ENCODE assay signal across 37 cellular contexts in the genomic region with DNA sequence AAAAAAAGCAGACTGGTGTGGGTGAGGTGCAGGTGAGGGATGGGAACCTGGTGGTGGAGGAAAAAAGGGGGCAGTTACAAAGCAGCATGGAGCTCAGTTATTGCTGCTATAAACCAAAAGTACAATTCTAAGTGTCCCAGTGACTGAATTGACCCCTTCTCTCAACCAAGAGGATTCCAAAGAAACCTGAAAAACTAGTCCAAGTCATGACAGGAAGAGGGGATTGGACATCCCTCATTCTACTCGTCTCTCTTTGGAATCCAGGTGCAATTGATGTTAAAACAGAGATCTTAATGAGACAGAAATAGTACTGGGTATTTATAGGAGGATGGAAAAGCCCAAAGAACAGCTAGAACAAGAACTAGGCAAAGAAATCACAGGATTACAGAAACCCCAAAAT.
"Had no signal": no experiment of that assay in that cellular context is flagged by ENCODE, and none has a peak within 500 bp of the region (broad histone marks: within the 10 kb centered on the region; RNA-seq: fewer than 3 reads in every experiment).

No MANE protein-coding gene starts in this region.

- H3K9me3 Mint-ChIP-seq: activated CD4-positive, alpha-beta T cell treated with anti-CD3 and anti-CD28 coated beads, Interleukin-2, amount 10 ng/mL, durations not matched to agents 7 days and 5 days; activated naive CD4-positive, alpha-beta T cell treated with anti-CD3 and anti-CD28 coated beads, Interleukin-2, amount 10 ng/mL, durations not matched to agents 7 days and 5 days; activated naive CD4-positive, alpha-beta T cell treated with anti-CD3 and anti-CD28 coated beads, Interleukin-2, amount 50 U/mL, for 24 hours; activated naive CD8-positive, alpha-beta T cell treated with anti-CD3 and anti-CD28 coated beads, Interleukin-2, amount 10 ng/mL, durations not matched to agents 7 days and 5 days; activated T-helper 2 cell treated with anti-CD3 and anti-CD28 coated beads, Interferon-gamma antibody, Interleukin-2, Interleukin-4, amounts not matched to agents 10 μg/mL and 5 μg/mL and 100 μg/mL, durations not matched to agents 14 hours and 24 hours and 36 hours; T-helper 1 cell treated with Interleukin-12 subunit alpha and Interleukin-12 subunit beta and Interleukin-4 antibody, amounts not matched to agents 30 μg/mL and 1 μg/mL, for 36 hours; T-helper 2 cell treated with Interferon-gamma antibody and Interleukin-4, amounts not matched to agents 5 μg/mL and 100 μg/mL, for 36 hours had no signal

- H3K4me3 ChIP-seq: ascending aorta, cardiac muscle cell had no signal

- H3K27me3 ChIP-seq: ascending aorta, cardiac muscle cell had no signal

- H3K27ac Mint-ChIP-seq: activated CD4-positive, alpha-beta memory T cell treated with anti-CD3 and anti-CD28 coated beads, Interleukin-2, amount 10 ng/mL, durations not matched to agents 7 days and 5 days; activated CD4-positive, alpha-beta T cell treated with anti-CD3 and anti-CD28 coated beads for 36 hours; activated CD4-positive, alpha-beta T cell treated with anti-CD3 and anti-CD28 coated beads, Interleukin-2, amount 10 ng/mL, durations not matched to agents 7 days and 5 days; activated CD8-positive, alpha-beta memory T cell treated with anti-CD3 and anti-CD28 coated beads, Interleukin-2, amount 10 ng/mL, durations not matched to agents 7 days and 5 days; activated CD8-positive, alpha-beta T cell treated with anti-CD3 and anti-CD28 coated beads, Interleukin-2, amount 10 ng/mL, durations not matched to agents 7 days and 5 days; activated naive CD4-positive, alpha-beta T cell treated with anti-CD3 and anti-CD28 coated beads, Interleukin-2, amount 10 ng/mL, durations not matched to agents 7 days and 5 days; activated naive CD4-positive, alpha-beta T cell treated with anti-CD3 and anti-CD28 coated beads, Interleukin-2, amount 50 U/mL, for 24 hours; activated naive CD8-positive, alpha-beta T cell; activated naive CD8-positive, alpha-beta T cell treated with anti-CD3 and anti-CD28 coated beads, Interleukin-2, amount 10 ng/mL, durations not matched to agents 7 days and 5 days; activated naive CD8-positive, alpha-beta T cell treated with anti-CD3 and anti-CD28 coated beads, Interleukin-2, amount 50 U/mL, for 24 hours; activated T-cell treated with anti-CD3 and anti-CD28 coated beads, Interleukin-2, amount 50 U/mL, for 24 hours; activated T-helper 2 cell treated with anti-CD3 and anti-CD28 coated beads, Interferon-gamma antibody, Interleukin-2, Interleukin-4, amounts not matched to agents 10 μg/mL and 5 μg/mL and 100 μg/mL, durations not matched to agents 14 hours and 24 hours and 36 hours; brain; T-helper 1 cell treated with Interleukin-12 subunit alpha and Interleukin-12 subunit beta and Interleukin-4 antibody, amounts not matched to agents 30 μg/mL and 1 μg/mL, for 36 hours; T-helper 2 cell treated with Interferon-gamma antibody and Interleukin-4, amounts not matched to agents 5 μg/mL and 100 μg/mL, for 36 hours; WTC11 had no signal

- H3K4me1 Mint-ChIP-seq: activated CD4-positive, alpha-beta memory T cell treated with anti-CD3 and anti-CD28 coated beads, Interleukin-2, amount 10 ng/mL, durations not matched to agents 7 days and 5 days; activated CD4-positive, alpha-beta T cell treated with anti-CD3 and anti-CD28 coated beads for 36 hours; activated CD4-positive, alpha-beta T cell treated with anti-CD3 and anti-CD28 coated beads, Interleukin-2, amount 10 ng/mL, durations not matched to agents 7 days and 5 days; activated CD8-positive, alpha-beta memory T cell treated with anti-CD3 and anti-CD28 coated beads, Interleukin-2, amount 10 ng/mL, durations not matched to agents 7 days and 5 days; activated naive CD4-positive, alpha-beta T cell treated with anti-CD3 and anti-CD28 coated beads, Interleukin-2, amount 10 ng/mL, durations not matched to agents 7 days and 5 days; activated naive CD4-positive, alpha-beta T cell treated with anti-CD3 and anti-CD28 coated beads, Interleukin-2, amount 50 U/mL, for 24 hours; activated naive CD8-positive, alpha-beta T cell treated with anti-CD3 and anti-CD28 coated beads, Interleukin-2, amount 10 ng/mL, durations not matched to agents 7 days and 5 days; activated naive CD8-positive, alpha-beta T cell treated with anti-CD3 and anti-CD28 coated beads, Interleukin-2, amount 50 U/mL, for 24 hours; central memory CD8-positive, alpha-beta T cell had no signal

- H3K4me1 ChIP-seq: ascending aorta had no signal

- H3K4me3 Mint-ChIP-seq: activated CD4-positive, alpha-beta memory T cell treated with anti-CD3 and anti-CD28 coated beads, Interleukin-2, amount 10 ng/mL, durations not matched to agents 7 days and 5 days; activated CD4-positive, alpha-beta T cell treated with anti-CD3 and anti-CD28 coated beads for 36 hours; activated CD4-positive, alpha-beta T cell treated with anti-CD3 and anti-CD28 coated beads, Interleukin-2, amount 10 ng/mL, durations not matched to agents 7 days and 5 days; activated CD8-positive, alpha-beta memory T cell treated with anti-CD3 and anti-CD28 coated beads, Interleukin-2, amount 10 ng/mL, durations not matched to agents 7 days and 5 days; activated CD8-positive, alpha-beta T cell treated with anti-CD3 and anti-CD28 coated beads, Interleukin-2, amount 10 ng/mL, durations not matched to agents 7 days and 5 days; activated naive CD4-positive, alpha-beta T cell treated with anti-CD3 and anti-CD28 coated beads, Interleukin-2, amount 10 ng/mL, durations not matched to agents 7 days and 5 days; activated naive CD4-positive, alpha-beta T cell treated with anti-CD3 and anti-CD28 coated beads, Interleukin-2, amount 50 U/mL, for 24 hours; activated naive CD8-positive, alpha-beta T cell; activated naive CD8-positive, alpha-beta T cell treated with anti-CD3 and anti-CD28 coated beads, Interleukin-2, amount 10 ng/mL, durations not matched to agents 7 days and 5 days; activated naive CD8-positive, alpha-beta T cell treated with anti-CD3 and anti-CD28 coated beads, Interleukin-2, amount 50 U/mL, for 24 hours; activated T-cell treated with anti-CD3 and anti-CD28 coated beads, Interleukin-2, amount 50 U/mL, for 24 hours; brain; central memory CD8-positive, alpha-beta T cell; T-helper 1 cell treated with Interleukin-12 subunit alpha and Interleukin-12 subunit beta and Interleukin-4 antibody, amounts not matched to agents 30 μg/mL and 1 μg/mL, for 36 hours; T-helper 2 cell treated with Interferon-gamma antibody and Interleukin-4, amounts not matched to agents 5 μg/mL and 100 μg/mL, for 36 hours; WTC11 had no signal

- DNase-seq: activated CD4-positive, alpha-beta memory T cell treated with anti-CD3 and anti-CD28 coated beads, Interleukin-2, amount 10 ng/mL, durations not matched to agents 7 days and 5 days; activated CD4-positive, alpha-beta T cell treated with anti-CD3 and anti-CD28 coated beads for 1 hour; activated CD4-positive, alpha-beta T cell treated with anti-CD3 and anti-CD28 coated beads for 36 hours; activated CD4-positive, alpha-beta T cell treated with anti-CD3 and anti-CD28 coated beads for 48 hours; activated CD4-positive, alpha-beta T cell treated with anti-CD3 and anti-CD28 coated beads, Interleukin-2, amount 10 ng/mL, durations not matched to agents 7 days and 5 days; activated CD4-positive, alpha-beta T cell treated with anti-CD3 and anti-CD28 coated beads, Interleukin-2, amount 50 U/mL, for 48 hours; activated CD4-positive, CD25-positive, alpha-beta regulatory T cell; activated CD8-positive, alpha-beta memory T cell treated with anti-CD3 and anti-CD28 coated beads for 24 hours; activated CD8-positive, alpha-beta memory T cell treated with anti-CD3 and anti-CD28 coated beads, Interleukin-2, amount 10 ng/mL, durations not matched to agents 7 days and 5 days; activated CD8-positive, alpha-beta memory T cell treated with anti-CD3 and anti-CD28 coated beads, Interleukin-2, amount 50 U/mL, for 48 hours; activated CD8-positive, alpha-beta T cell treated with anti-CD3 and anti-CD28 coated beads, Interleukin-2, amount 10 ng/mL, durations not matched to agents 7 days and 5 days; activated effector memory CD4-positive, alpha-beta T cell treated with Interleukin-2 at 50 U/mL for 16 hours; activated gamma-delta T cell; activated naive CD4-positive, alpha-beta T cell treated with anti-CD3 and anti-CD28 coated beads, Interleukin-2, amount 10 ng/mL, durations not matched to agents 7 days and 5 days; activated naive CD4-positive, alpha-beta T cell treated with Interleukin-2 at 50 U/mL for 16 hours; activated naive CD8-positive, alpha-beta T cell treated with anti-CD3 and anti-CD28 coated beads, Interleukin-2, amount 10 ng/mL, durations not matched to agents 7 days and 5 days; activated naive CD8-positive, alpha-beta T cell treated with anti-CD3 and anti-CD28 coated beads, Interleukin-2, amount 50 U/mL, for 24 hours; activated T-cell treated with anti-CD3 and anti-CD28 coated beads, Interleukin-2, amount 50 U/mL, for 24 hours; activated T-cell treated with anti-CD3 and anti-CD28 coated beads, Interleukin-2, amount 50 U/mL, for 48 hours; amygdala; anterior cingulate cortex; caudate nucleus; cerebellar nuclear complex; T-helper 2 cell; T-helper 9 cell; WERI-Rb-1 had no signal

- H3K36me3 ChIP-seq: ascending aorta, cardiac muscle cell, WERI-Rb-1 had no signal

- H3K27me3 Mint-ChIP-seq: activated CD4-positive, alpha-beta memory T cell treated with anti-CD3 and anti-CD28 coated beads, Interleukin-2, amount 10 ng/mL, durations not matched to agents 7 days and 5 days; activated CD4-positive, alpha-beta T cell treated with anti-CD3 and anti-CD28 coated beads, Interleukin-2, amount 10 ng/mL, durations not matched to agents 7 days and 5 days; activated CD8-positive, alpha-beta memory T cell treated with anti-CD3 and anti-CD28 coated beads, Interleukin-2, amount 10 ng/mL, durations not matched to agents 7 days and 5 days; activated naive CD4-positive, alpha-beta T cell treated with anti-CD3 and anti-CD28 coated beads, Interleukin-2, amount 50 U/mL, for 24 hours; activated naive CD8-positive, alpha-beta T cell; activated naive CD8-positive, alpha-beta T cell treated with anti-CD3 and anti-CD28 coated beads, Interleukin-2, amount 10 ng/mL, durations not matched to agents 7 days and 5 days; activated naive CD8-positive, alpha-beta T cell treated with anti-CD3 and anti-CD28 coated beads, Interleukin-2, amount 50 U/mL, for 24 hours; activated T-cell treated with anti-CD3 and anti-CD28 coated beads, Interleukin-2, amount 50 U/mL, for 24 hours; brain; central memory CD8-positive, alpha-beta T cell had no signal

- H3K36me3 Mint-ChIP-seq: activated CD8-positive, alpha-beta memory T cell treated with anti-CD3 and anti-CD28 coated beads, Interleukin-2, amount 10 ng/mL, durations not matched to agents 7 days and 5 days; activated naive CD4-positive, alpha-beta T cell treated with anti-CD3 and anti-CD28 coated beads, Interleukin-2, amount 10 ng/mL, durations not matched to agents 7 days and 5 days; activated naive CD4-positive, alpha-beta T cell treated with anti-CD3 and anti-CD28 coated beads, Interleukin-2, amount 50 U/mL, for 24 hours; activated naive CD8-positive, alpha-beta T cell; activated naive CD8-positive, alpha-beta T cell treated with anti-CD3 and anti-CD28 coated beads, Interleukin-2, amount 10 ng/mL, durations not matched to agents 7 days and 5 days; brain; WTC11 had no signal

- ATAC-seq: activated CD4-positive, alpha-beta T cell treated with anti-CD3 and anti-CD28 coated beads for 36 hours; activated CD4-positive, CD25-positive, alpha-beta regulatory T cell treated with anti-CD3 and anti-CD28 coated beads, Interleukin-2, amount 50 U/mL, for 24 hours; activated CD8-positive, alpha-beta memory T cell treated with anti-CD3 and anti-CD28 coated beads, Interleukin-2, amount 10 ng/mL, durations not matched to agents 7 days and 5 days; activated CD8-positive, alpha-beta T cell treated with anti-CD3 and anti-CD28 coated beads, Interleukin-2, amount 10 ng/mL, durations not matched to agents 7 days and 5 days; activated naive CD8-positive, alpha-beta T cell treated with anti-CD3 and anti-CD28 coated beads, Interleukin-2, amount 50 U/mL, for 24 hours; WTC11 had no signal

- H3K27ac ChIP-seq: ascending aorta, cardiac muscle cell, WERI-Rb-1 had no signal
